In the genomic region with DNA sequence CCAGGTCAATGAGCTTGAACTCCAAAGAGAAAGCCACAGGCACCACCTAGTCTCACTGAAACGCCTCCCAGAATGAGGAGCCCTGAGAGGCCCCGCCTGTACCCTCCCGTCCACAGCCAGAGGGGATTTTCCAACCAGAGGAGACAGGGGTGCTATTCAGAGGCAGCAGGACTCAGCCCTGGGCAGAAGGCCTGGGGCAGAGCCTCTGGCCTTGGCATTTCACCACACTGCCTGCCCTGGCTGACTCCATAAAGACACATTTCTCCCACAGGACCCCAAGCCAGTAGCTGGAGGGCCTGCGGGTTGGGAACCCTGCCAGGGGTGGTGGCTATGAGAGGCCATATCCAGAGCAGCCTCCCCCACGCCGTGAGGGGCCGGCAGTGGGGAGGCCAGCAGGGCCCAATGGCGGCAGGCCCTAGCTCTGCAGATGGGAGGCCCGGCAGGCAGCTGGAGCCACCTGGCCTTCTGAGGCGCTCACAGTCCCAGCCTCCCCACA, we compare ENCODE assay signal across 15 cellular contexts.
DNase-seq lines count a peak whose midpoint lies in the region; ATAC-seq and TF ChIP-seq lines count a peak whose summit lies in the region.
"Had no signal": no experiment of that assay in that cellular context is flagged by ENCODE, and none has a peak within 500 bp of the region (broad histone marks: within the 10 kb centered on the region; RNA-seq: fewer than 3 reads in every experiment).

No MANE protein-coding gene starts in this region.

- TF ChIP-seq POLR2A in right lobe of liver (IDR thresholded peaks at IDR 0.05), result no peak

- no peak overlapping the region for H2AFZ ChIP-seq in SK-N-SH (ENCODE audit: low read depth)

- H3K27me3 ChIP-seq in SK-N-SH (ENCODE audit: insufficient read depth) (no peaks in the 10 kb centered on the region), right lobe of liver (no peaks in the 10 kb centered on the region), tibial artery (no peaks in the 10 kb centered on the region)

- H3K4me3 Mint-ChIP-seq in central memory CD8-positive, alpha-beta T cell, result no peak overlapping the region
- H3K4me3 Mint-ChIP-seq in Calu3 (ENCODE audit: low read depth, unreplicated experiment), result no peak overlapping the region
- H3K4me3 Mint-ChIP-seq: activated naive CD4-positive, alpha-beta T cell treated with anti-CD3 and anti-CD28 coated beads for 36 hours; memory B cell; stimulated activated naive CD8-positive, alpha-beta T cell treated with anti-CD3 and anti-CD28 coated beads, Interleukin-15, Interleukin-2, amounts not matched to agents 100 ng/mL and 50 ng/mL, for 24 hours had no signal

- H3K36me3 ChIP-seq in SK-N-SH (replicated peaks in 1 of 2; ENCODE audit: control insufficient read depth in 1 of 2, insufficient read depth in 2 of 2, low read length in 1 of 2), result no peaks in the 10 kb centered on the region
- no peaks in the 10 kb centered on the region for H3K36me3 ChIP-seq in right lobe of liver
- H3K36me3 ChIP-seq in tibial artery, result peaks cover 0 to 6% (median 0%) of the 10 kb centered on the region in 3 donors

- CTCF ChIA-PET in SK-N-SH (lab: Yijun Ruan, JAX), result interaction anchor here (0.6 to 3.2 kb wide), 4 partner anchors 11 to 237 kb away, joined by 3 to 29 read pairs (median 7); no protein-coding TSS in a partner anchor
- CTCF ChIA-PET in Calu3 (lab: Charles Lee), result interaction anchor here (0.5 to 1.2 kb wide), 3 partner anchors 11 to 220 kb away, joined by 3 read pairs; no protein-coding TSS in a partner anchor

- no peaks in the 10 kb centered on the region for H3K27me3 Mint-ChIP-seq in central memory CD8-positive, alpha-beta T cell
- peaks cover 50% of the 10 kb centered on the region for H3K27me3 Mint-ChIP-seq in Calu3 (ENCODE audit: unreplicated experiment)
- H3K27me3 Mint-ChIP-seq: memory B cell; stimulated activated naive CD8-positive, alpha-beta T cell treated with anti-CD3 and anti-CD28 coated beads, Interleukin-15, Interleukin-2, amounts not matched to agents 100 ng/mL and 50 ng/mL, for 24 hours had no signal

- no peak overlapping the region for H3K9ac ChIP-seq in SK-N-SH

- peak; percentile 43 for DNase-seq in SK-N-SH
- no peak for DNase-seq in central memory CD8-positive, alpha-beta T cell (ENCODE audit: low spot score in 2 of 2)
- no peak for DNase-seq in right lobe of liver
- DNase-seq in tibial artery, result no peak
- DNase-seq in stimulated activated CD4-positive, alpha-beta T cell treated with anti-CD3 and anti-CD28 coated beads, Interleukin-2, amount 100 ng/mL, for 48 hours, result no peak
- no peak for DNase-seq in DMS53 (lab: John Stamatoyannopoulos, UW)
- DNase-seq in Calu3, result no peak
- DNase-seq: 8988T; activated naive CD4-positive, alpha-beta T cell treated with anti-CD3 and anti-CD28 coated beads for 36 hours; GF-D8; OCI-M1 had no signal

- peaks cover 32% of the 10 kb centered on the region for H3K4me1 Mint-ChIP-seq in central memory CD8-positive, alpha-beta T cell
- H3K4me1 Mint-ChIP-seq in Calu3 (ENCODE audit: low read depth, unreplicated experiment), result no peaks in the 10 kb centered on the region

- H3K9me3 Mint-ChIP-seq in central memory CD8-positive, alpha-beta T cell, result no peaks in the 10 kb centered on the region
- no peaks in the 10 kb centered on the region for H3K9me3 Mint-ChIP-seq in Calu3 (ENCODE audit: low read depth, unreplicated experiment)
- H3K9me3 Mint-ChIP-seq: activated naive CD4-positive, alpha-beta T cell treated with anti-CD3 and anti-CD28 coated beads for 36 hours; memory B cell; stimulated activated naive CD8-positive, alpha-beta T cell treated with anti-CD3 and anti-CD28 coated beads, Interleukin-15, Interleukin-2, amounts not matched to agents 100 ng/mL and 50 ng/mL, for 24 hours had no signal

- peak overlapping the region; percentile 73 for H3K27ac Mint-ChIP-seq in central memory CD8-positive, alpha-beta T cell (ENCODE audit: low read depth)
- H3K27ac Mint-ChIP-seq in Calu3 (ENCODE audit: unreplicated experiment), result no peak overlapping the region
- H3K27ac Mint-ChIP-seq: activated naive CD4-positive, alpha-beta T cell treated with anti-CD3 and anti-CD28 coated beads for 36 hours had no signal

- no peak for TF ChIP-seq RAD21 in SK-N-SH (IDR thresholded peaks at IDR 0.05; ENCODE audit: low read length)

- 60% methylated on average over 1 of the region's 10 CpGs for WGBS in SK-N-SH (ENCODE audit: low lambda C conversion rate)
- no CpG with 5 or more reads among the region's 10 CpGs for WGBS in right lobe of liver (ENCODE audit: insufficient coverage, low coverage, low lambda C conversion rate, missing lambda C conversion rate)

- no TSS peak for BruUV-seq in Calu3 (replicated peaks; lab: Mats Ljungman, UMichigan)

- ATAC-seq in SK-N-SH treated with all-trans-retinoic acid at 6 μM for 48 hours (no peak; the same call in 1 of the 3 replicates), right lobe of liver (peak in 3 of 4 donors; percentile 6 to 52 (median 14))
- ATAC-seq in central memory CD8-positive, alpha-beta T cell (replicated peaks; ENCODE audit: extremely low read depth, poor library complexity, severe bottlenecking), result no peak

- peaks cover 57% of the 10 kb centered on the region for H3K36me3 Mint-ChIP-seq in central memory CD8-positive, alpha-beta T cell (ENCODE audit: insufficient read depth)
- H3K36me3 Mint-ChIP-seq in Calu3 (ENCODE audit: insufficient read depth, unreplicated experiment), result peaks cover 5% of the 10 kb centered on the region

- POLR2A ChIA-PET in SK-N-SH (lab: Yijun Ruan, JAX), result interaction anchor here (2.3 kb wide), 1 partner anchor 14 kb away, joined by 7 read pairs; no protein-coding TSS in a partner anchor

- H3K9me3 ChIP-seq in SK-N-SH (no peaks in the 10 kb centered on the region), right lobe of liver (no peaks in the 10 kb centered on the region), tibial artery (no peaks in the 10 kb centered on the region)

- H3K4me1 ChIP-seq in SK-N-SH (ENCODE audit: control insufficient read depth in 1 of 2, insufficient read depth in 2 of 2, low read depth in 1 of 2, low read length in 1 of 2), result peaks cover 0 to 19% of the 10 kb centered on the region in 2 experiments; a peak in 1 of 4 replicates
- peaks cover 0 to 4% (median 0%) of the 10 kb centered on the region in 4 donors for H3K4me1 ChIP-seq in right lobe of liver
- peaks cover 0 to 13% (median 11%) of the 10 kb centered on the region in 4 donors for H3K4me1 ChIP-seq in tibial artery

- intact Hi-C loops in right lobe of liver (cut with DNase I), result no loop called here
- intact Hi-C loops in tibial artery (cut with DNase I; ENCODE audit: low total_unique reads), result no loop called here
- intact Hi-C loops in Calu3 (cut with micrococcal nuclease; ENCODE audit: unreplicated experiment), result no loop called here

- peaks cover 3% of the 10 kb centered on the region for H3F3A ChIP-seq in SK-N-SH (replicated peaks; ENCODE audit: insufficient read depth)

- no peaks in the 10 kb centered on the region for H3K79me2 ChIP-seq in SK-N-SH (ENCODE audit: insufficient read depth)

- H3K9me2 ChIP-seq in SK-N-SH, result no peaks in the 10 kb centered on the region

- TF ChIP-seq CTCF in SK-N-SH (IDR thresholded peaks at IDR 0.05) (no peak), right lobe of liver (IDR thresholded peaks at IDR 0.05) (no peak), tibial artery (IDR thresholded peaks at IDR 0.05) (no peak), Calu3 (IDR thresholded peaks at IDR 0.05; ENCODE audit: unreplicated experiment) (no peak)

- no peak overlapping the region; a peak in 1 of 4 replicates for H3K27ac ChIP-seq in SK-N-SH (ENCODE audit: low read depth in 2 of 2, low read length in 1 of 2)
- peak overlapping the region in 1 of 3 donors; percentile 13 for H3K27ac ChIP-seq in right lobe of liver
- H3K27ac ChIP-seq in tibial artery, result peak overlapping the region; percentile 41 to 45
- H3K27ac ChIP-seq: VCaP had no signal

- TF ChIP-seq EP300 in SK-N-SH (IDR thresholded peaks at IDR 0.05; ENCODE audit: borderline replicate concordance in 1 of 2, low read depth in 1 of 2, low read length in 1 of 2), result no peak

- H4K20me1 ChIP-seq in SK-N-SH (ENCODE audit: insufficient read depth), result no peaks in the 10 kb centered on the region

- H3K4me2 ChIP-seq in SK-N-SH, result no peak overlapping the region

- H3K4me3 ChIP-seq in SK-N-SH (ENCODE audit: low read depth in 2 of 2, low read length in 1 of 2) (no peak overlapping the region), right lobe of liver (no peak overlapping the region), tibial artery (no peak overlapping the region)

TF ChIP-seq in SK-N-SH, 30 proteins besides CTCF, POLR2A, EP300 and RAD21 (continues in another document):
- TF ChIP-seq, protein P1, sequence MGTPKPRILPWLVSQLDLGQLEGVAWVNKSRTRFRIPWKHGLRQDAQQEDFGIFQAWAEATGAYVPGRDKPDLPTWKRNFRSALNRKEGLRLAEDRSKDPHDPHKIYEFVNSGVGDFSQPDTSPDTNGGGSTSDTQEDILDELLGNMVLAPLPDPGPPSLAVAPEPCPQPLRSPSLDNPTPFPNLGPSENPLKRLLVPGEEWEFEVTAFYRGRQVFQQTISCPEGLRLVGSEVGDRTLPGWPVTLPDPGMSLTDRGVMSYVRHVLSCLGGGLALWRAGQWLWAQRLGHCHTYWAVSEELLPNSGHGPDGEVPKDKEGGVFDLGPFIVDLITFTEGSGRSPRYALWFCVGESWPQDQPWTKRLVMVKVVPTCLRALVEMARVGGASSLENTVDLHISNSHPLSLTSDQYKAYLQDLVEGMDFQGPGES (IDR thresholded peaks at IDR 0.05; ENCODE audit: low read depth, low read length), result no peak
- TF ChIP-seq EZH2phosphoT487 (IDR thresholded peaks at IDR 0.05; ENCODE audit: borderline replicate concordance, low read depth) (no peak), TEAD4 (IDR thresholded peaks at IDR 0.05; ENCODE audit: borderline replicate concordance, insufficient read depth) (no peak), SMC3 (IDR thresholded peaks at IDR 0.05; ENCODE audit: low read depth, low read length) (no peak), GABPA (IDR thresholded peaks at IDR 0.05; ENCODE audit: low read depth) (no peak)

TF ChIP-seq in SK-N-SH treated with all-trans-retinoic acid at 6 μM for 48 hours, 23 proteins besides CTCF, POLR2A, EP300 and RAD21:
- no peak for TF ChIP-seq PPARA (CRISPR knock-in tag; IDR thresholded peaks at IDR 0.05; ENCODE audit: borderline replicate concordance)
TF ChIP-seq in SK-N-SH treated with all-trans-retinoic acid at 6 μM for 48 hours: peak in this region for 0.

Comparison
In these comparisons a context has a peak if more than half of its experiments do, and no peak if none do; other contexts are left out.
1. H3K27ac ChIP-seq: peak in tibial artery (2 of 2); none in SK-N-SH (0 of 2).
2. ATAC-seq: peak in right lobe of liver (3 of 4); none in SK-N-SH treated with all-trans-retinoic acid at 6 μM for 48 hours (single experiment) and central memory CD8-positive, alpha-beta T cell (single experiment).